Comparison of ENCODE assay signal across 21 cellular contexts in genomic region chr2:147530033-147530432, GRCh38.
"Had no signal": no experiment of that assay in that cellular context is flagged by ENCODE, and none has a peak within 500 bp of the region (broad histone marks: within the 10 kb centered on the region; RNA-seq: fewer than 3 reads in every experiment).

No MANE protein-coding gene starts in this region.

- ATAC-seq: effector memory CD8-positive, alpha-beta T cell; foreskin keratinocyte; gastroesophageal sphincter; heart left ventricle; left cardiac atrium; left lung; left ventricle myocardium superior; lower lobe of right lung; mucosa of descending colon had no signal

- H3K4me2 ChIP-seq: hepatocyte had no signal

- DNase-seq: colonic mucosa; cortex of kidney; effector CD8-positive, alpha-beta T cell; effector memory CD8-positive, alpha-beta T cell; endodermal cell; heart left ventricle; hypothalamus; immature natural killer cell; left cardiac atrium; left lung; left ventricle myocardium superior; lower lobe of right lung; mesenchymal stem cell; mucosa of descending colon; naive B cell had no signal

- H3K79me2 ChIP-seq: hepatocyte had no signal

- H3K4me3 Mint-ChIP-seq: dendritic cell treated with granulocyte-macrophage colony-stimulating factor and Interleukin-4, amounts not matched to agents 40 ng/mL and 50 ng/mL, for 4 days; effector memory CD8-positive, alpha-beta T cell; endodermal cell; immature natural killer cell; mesothelial cell of epicardium; naive B cell had no signal

- H3K9me3 Mint-ChIP-seq: dendritic cell treated with granulocyte-macrophage colony-stimulating factor and Interleukin-4, amounts not matched to agents 40 ng/mL and 50 ng/mL, for 4 days; endodermal cell; immature natural killer cell; mesothelial cell of epicardium; naive B cell had no signal

- H3K36me3 ChIP-seq: colonic mucosa, esophagus muscularis mucosa, gastroesophageal sphincter, heart left ventricle, left lung, lower lobe of right lung had no signal

- H3K4me1 Mint-ChIP-seq: naive B cell had no signal

- H3K4me1 ChIP-seq: colonic mucosa, left lung had no signal

- H3K36me3 Mint-ChIP-seq: mesothelial cell of epicardium, naive B cell had no signal

- H3K27ac Mint-ChIP-seq: dendritic cell treated with granulocyte-macrophage colony-stimulating factor and Interleukin-4, amounts not matched to agents 40 ng/mL and 50 ng/mL, for 4 days; effector memory CD8-positive, alpha-beta T cell; endodermal cell; immature natural killer cell; mesothelial cell of epicardium; naive B cell had no signal

- H3K9me3 ChIP-seq: colonic mucosa, esophagus muscularis mucosa, gastroesophageal sphincter, heart left ventricle, left lung, lower lobe of right lung, mucosa of descending colon had no signal

- H3K4me3 ChIP-seq: colonic mucosa, esophagus muscularis mucosa, gastroesophageal sphincter, heart left ventricle, hepatocyte, left lung, lower lobe of right lung, mucosa of descending colon had no signal

- H3K27me3 Mint-ChIP-seq: dendritic cell treated with granulocyte-macrophage colony-stimulating factor and Interleukin-4, amounts not matched to agents 40 ng/mL and 50 ng/mL, for 4 days; effector memory CD8-positive, alpha-beta T cell had no signal

- H3K27ac ChIP-seq: colonic mucosa, esophagus muscularis mucosa, foreskin keratinocyte, gastroesophageal sphincter, heart left ventricle, hepatocyte, left lung, lower lobe of right lung had no signal

- H3K27me3 ChIP-seq: colonic mucosa, esophagus muscularis mucosa, foreskin keratinocyte, gastroesophageal sphincter, heart left ventricle, hepatocyte, left lung had no signal

- H2AFZ ChIP-seq: hepatocyte had no signal
